ENCODE assay signal across 11 cellular contexts in the genomic region with DNA sequence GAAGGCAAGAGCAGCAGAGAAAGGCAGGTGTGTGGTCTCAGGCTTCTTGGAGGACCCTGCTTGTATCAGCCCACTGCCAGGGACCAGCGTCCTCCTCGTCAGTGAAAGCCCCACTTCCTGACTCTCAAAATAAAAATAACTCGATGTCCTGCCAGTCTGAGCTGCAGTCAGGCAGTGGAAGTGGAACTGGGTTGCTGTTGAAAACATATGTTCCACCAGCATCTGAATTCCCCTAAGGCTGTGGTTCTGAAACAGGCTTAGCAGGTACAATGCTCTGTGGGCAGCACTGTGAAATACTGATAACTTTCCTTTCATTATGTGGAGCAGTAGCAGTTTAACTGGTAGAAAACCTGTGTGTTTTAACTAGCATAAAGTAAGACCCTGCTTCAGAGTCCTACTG.
DNase-seq lines count a peak whose midpoint lies in the region; ATAC-seq and TF ChIP-seq lines count a peak whose summit lies in the region.
"Had no signal": no experiment of that assay in that cellular context is flagged by ENCODE, and none has a peak within 500 bp of the region (broad histone marks: within the 10 kb centered on the region; RNA-seq: fewer than 3 reads in every experiment).

No MANE protein-coding gene starts in this region.

- H3K4me1 ChIP-seq in Caco-2, result no peaks in the 10 kb centered on the region

- H3K27me3 Mint-ChIP-seq in Caco-2 (ENCODE audit: insufficient read depth, unreplicated experiment), result peaks cover 7% of the 10 kb centered on the region

- no peaks in the 10 kb centered on the region for H3K36me3 Mint-ChIP-seq in Caco-2 (ENCODE audit: insufficient read depth, unreplicated experiment)

- no peaks in the 10 kb centered on the region for H3K9me3 ChIP-seq in Caco-2

- intact Hi-C loops in Caco-2 (cut with micrococcal nuclease; ENCODE audit: unreplicated experiment), result no loop called here

- no peak for TF ChIP-seq CTCF in GM12865 (IDR thresholded peaks at IDR 0.05; ENCODE audit: insufficient read depth, low read depth, low read length, missing control alignments)
- TF ChIP-seq CTCF in Caco-2 (IDR thresholded peaks at IDR 0.05; ENCODE audit: insufficient read depth in 1 of 2, low read depth in 1 of 2, low read length in 1 of 2, severe bottlenecking in 1 of 2, unreplicated experiment in 1 of 2), result no peak

- CTCF ChIA-PET in Caco-2 (lab: Charles Lee), result interaction anchor here (1.1 kb wide), 1 partner anchor 129 kb away, joined by 3 read pairs; no protein-coding TSS in a partner anchor

- no peaks in the 10 kb centered on the region for H3K27me3 ChIP-seq in Caco-2 (replicated peaks; ENCODE audit: control insufficient read depth, insufficient read depth, low read length)
- H3K27me3 ChIP-seq: cardiac muscle cell had no signal

- no peaks in the 10 kb centered on the region for H3K9me3 Mint-ChIP-seq in Caco-2 (ENCODE audit: unreplicated experiment)
- H3K9me3 Mint-ChIP-seq: activated T-cell treated with anti-CD3 and anti-CD28 coated beads, Interleukin-2, amount 50 U/mL, for 72 hours had no signal

- H3K4me3 ChIP-seq in GM12865 (ENCODE audit: low read depth, low read length) (no peak overlapping the region), Caco-2 (ENCODE audit: low read depth, low read length) (no peak overlapping the region)
- H3K4me3 ChIP-seq: cardiac muscle cell had no signal

- peak; percentile 55 for ATAC-seq in GM19324 (IDR thresholded peaks at IDR 0.05; ENCODE audit: low FRiP score, unreplicated experiment)
- peak; percentile 70 for ATAC-seq in HG02759 (IDR thresholded peaks at IDR 0.05; ENCODE audit: unreplicated experiment)
- peak; percentile 59 for ATAC-seq in HG03520 (IDR thresholded peaks at IDR 0.05; ENCODE audit: unreplicated experiment)
- ATAC-seq: activated T-cell treated with anti-CD3 and anti-CD28 coated beads, Interleukin-2, amount 50 U/mL, for 72 hours had no signal

- POLR2A ChIA-PET in Caco-2 (lab: Charles Lee), result no interaction called here

- peak; percentile 78 for DNase-seq in GM12865 (ENCODE audit: low read depth)
- no peak for DNase-seq in Caco-2
- no peak for DNase-seq in NCI-H2107 treated with DMSO at 0.1 percent for 48 hours (lab: John Stamatoyannopoulos, UW; ENCODE audit: unreplicated experiment)
- DNase-seq in AML-193 (lab: John Stamatoyannopoulos, UW), result no peak
- DNase-seq in NOMO-1 (lab: John Stamatoyannopoulos, UW; ENCODE audit: unreplicated experiment in 2 of 2), result no peak
- DNase-seq: activated T-cell treated with anti-CD3 and anti-CD28 coated beads, Interleukin-2, amount 50 U/mL, for 72 hours; stimulated activated CD4-positive, alpha-beta T cell treated with anti-CD3 and anti-CD28 coated beads, Interleukin-12 subunit alpha, Interleukin-12 subunit beta, amount 100 ng/mL, for 4 hours had no signal

- no TSS peak for BruUV-seq in Caco-2 (replicated peaks; lab: Mats Ljungman, UMichigan)

- no peaks in the 10 kb centered on the region for H3K4me1 Mint-ChIP-seq in Caco-2 (ENCODE audit: low read depth, unreplicated experiment)

- H3K27ac Mint-ChIP-seq in Caco-2 (ENCODE audit: unreplicated experiment), result no peak overlapping the region
- H3K27ac Mint-ChIP-seq: activated T-cell treated with anti-CD3 and anti-CD28 coated beads, Interleukin-2, amount 50 U/mL, for 72 hours had no signal

- H3K4me3 Mint-ChIP-seq in Caco-2 (ENCODE audit: unreplicated experiment), result no peak overlapping the region
- H3K4me3 Mint-ChIP-seq: activated T-cell treated with anti-CD3 and anti-CD28 coated beads, Interleukin-2, amount 50 U/mL, for 72 hours had no signal

- no peaks in the 10 kb centered on the region for H3K36me3 ChIP-seq in Caco-2 (ENCODE audit: control insufficient read depth, insufficient read depth, low read length)
- H3K36me3 ChIP-seq: cardiac muscle cell had no signal
